In the genomic region with DNA sequence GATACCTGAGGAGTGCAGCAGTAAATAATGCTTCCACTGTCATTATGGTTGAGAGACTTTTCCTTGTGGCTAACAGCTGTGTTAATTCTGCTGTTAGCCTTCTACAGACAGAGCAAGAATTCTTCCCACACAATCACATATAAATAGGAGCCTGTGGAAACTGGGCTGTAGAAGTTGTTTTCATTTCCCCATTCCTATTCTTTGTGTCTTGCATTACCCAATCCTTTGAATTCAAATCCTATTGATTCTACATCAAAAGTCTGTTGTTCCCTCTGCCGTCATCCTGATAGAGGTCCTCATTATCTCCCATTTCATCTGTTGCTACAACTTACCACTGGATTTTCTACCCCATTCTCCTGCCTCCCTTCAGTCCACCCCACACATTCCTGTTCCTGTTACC, we compare ENCODE assay signal across 1 cellular context.
TF ChIP-seq lines count a peak whose summit lies in the region.

No MANE protein-coding gene starts in this region.

TF ChIP-seq in IMR-90, 13 proteins besides CTCF, POLR2A, EP300 and RAD21 (continued from another document):
- TF ChIP-seq CHD1 (IDR thresholded peaks at IDR 0.05; ENCODE audit: low read depth, low read length), result no peak
- TF ChIP-seq MXI1 (IDR thresholded peaks at IDR 0.05; ENCODE audit: borderline replicate concordance, low read depth, low read length), result no peak
- no peak for TF ChIP-seq RFX5 (IDR thresholded peaks at IDR 0.05; ENCODE audit: low read depth, low read length)
- TF ChIP-seq NFE2L2 (IDR thresholded peaks at IDR 0.05; ENCODE audit: low read depth, low read length), result no peak
- no peak for TF ChIP-seq FOS (IDR thresholded peaks at IDR 0.05; ENCODE audit: low read depth, low read length)
- TF ChIP-seq MAZ (IDR thresholded peaks at IDR 0.05; ENCODE audit: borderline replicate concordance, low read depth, low read length), result no peak
